ENCODE assay signal across 13 cellular contexts in the genomic region with DNA sequence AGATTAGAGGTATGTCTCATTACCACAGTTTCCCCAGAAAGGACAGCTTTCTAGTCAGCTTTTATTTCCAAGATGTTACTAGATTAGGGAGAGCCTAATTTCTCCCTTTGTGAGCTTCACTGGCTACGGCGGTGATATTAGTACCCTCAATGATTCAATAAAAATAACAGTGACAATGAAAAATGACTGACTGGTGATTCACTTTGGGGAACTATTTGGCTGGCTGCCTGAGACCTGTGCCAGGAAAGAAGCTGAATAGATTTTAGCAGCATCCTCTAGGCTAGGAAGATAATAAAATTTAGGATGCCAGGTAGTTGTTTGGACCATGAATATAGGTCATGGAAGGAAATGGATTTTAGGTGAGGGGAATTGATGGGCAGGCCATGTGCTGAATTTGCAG.
DNase-seq lines count a peak whose midpoint lies in the region; ATAC-seq and TF ChIP-seq lines count a peak whose summit lies in the region.
"Had no signal": no experiment of that assay in that cellular context is flagged by ENCODE, and none has a peak within 500 bp of the region (broad histone marks: within the 10 kb centered on the region; RNA-seq: fewer than 3 reads in every experiment).

No MANE protein-coding gene starts in this region.

- POLR2A ChIA-PET in RWPE1 (lab: Yijun Ruan, JAX; ENCODE audit: low non-redundant PET) = no interaction called here

- no peak overlapping the region for H3K27ac Mint-ChIP-seq in endodermal cell
- H3K27ac Mint-ChIP-seq: activated CD8-positive, alpha-beta T cell treated with anti-CD3 and anti-CD28 coated beads, Interleukin-2, amount 10 ng/mL, durations not matched to agents 7 days and 5 days; activated naive CD4-positive, alpha-beta T cell treated with anti-CD3 and anti-CD28 coated beads for 36 hours had no signal

- H3K27me3 ChIP-seq in endodermal cell (ENCODE audit: control insufficient read depth, insufficient read depth, low read length, poor library complexity, severe bottlenecking) = no peaks in the 10 kb centered on the region
- H3K27me3 ChIP-seq: testis had no signal

- no peak overlapping the region for H3K27ac ChIP-seq in RWPE1
- no peak overlapping the region for H3K27ac ChIP-seq in endodermal cell (ENCODE audit: low read depth, low read length)
- H3K27ac ChIP-seq: testis had no signal

- H3K27me3 Mint-ChIP-seq in endodermal cell (ENCODE audit: insufficient read depth) = peaks cover 6% of the 10 kb centered on the region

- no peaks in the 10 kb centered on the region for H3K36me3 Mint-ChIP-seq in endodermal cell (ENCODE audit: low read depth)

- no peak overlapping the region for H3K4me3 ChIP-seq in endodermal cell (ENCODE audit: low read length)
- H3K4me3 ChIP-seq: K562, testis had no signal

- ATAC-seq in esophagus mucosa = peak; percentile 37
- no peak for ATAC-seq in omental fat pad (ENCODE audit: low FRiP score)
- ATAC-seq: activated CD8-positive, alpha-beta T cell treated with anti-CD3 and anti-CD28 coated beads, Interleukin-2, amount 10 ng/mL, durations not matched to agents 7 days and 5 days; K562 had no signal

- CTCF ChIA-PET in RWPE1 (lab: Yijun Ruan, JAX) = interaction anchor here (0.6 kb wide), 1 partner anchor 147 kb away, joined by 3 read pairs; no protein-coding TSS in a partner anchor

- no peaks in the 10 kb centered on the region for H3K9me3 Mint-ChIP-seq in endodermal cell
- H3K9me3 Mint-ChIP-seq: activated naive CD4-positive, alpha-beta T cell treated with anti-CD3 and anti-CD28 coated beads for 36 hours had no signal

- no peak overlapping the region for H3K9ac ChIP-seq in endodermal cell (ENCODE audit: extremely low read depth, low read length, poor library complexity, severe bottlenecking)

- no peaks in the 10 kb centered on the region for H3K4me1 ChIP-seq in endodermal cell (ENCODE audit: control insufficient read depth, insufficient read depth, low read length)

- DNase-seq in A172 (ENCODE audit: low spot score) = peak; percentile 83
- peak; percentile 85 for DNase-seq in HCEC 1CT
- peak; percentile 63 for DNase-seq in RWPE1 (ENCODE audit: low spot score)
- no peak for DNase-seq in endodermal cell
- no peak for DNase-seq in omental fat pad (ENCODE audit: low spot score)
- DNase-seq in NCI-H2196 (lab: John Stamatoyannopoulos, UW; ENCODE audit: unreplicated experiment) = no peak
- DNase-seq in stimulated activated CD4-positive, alpha-beta T cell treated with anti-CD3 and anti-CD28 coated beads, Interleukin-2, amount 100 ng/mL, for 24 hours = no peak
- DNase-seq: activated CD8-positive, alpha-beta T cell treated with anti-CD3 and anti-CD28 coated beads, Interleukin-2, amount 10 ng/mL, durations not matched to agents 7 days and 5 days; activated naive CD4-positive, alpha-beta T cell treated with anti-CD3 and anti-CD28 coated beads for 36 hours; NCI-H524; testis had no signal

- peaks cover 22% of the 10 kb centered on the region for H3K4me1 Mint-ChIP-seq in endodermal cell

- no peaks in the 10 kb centered on the region for H3K36me3 ChIP-seq in endodermal cell (ENCODE audit: control insufficient read depth, insufficient read depth, low read length)

- 92 to 100% methylated on average over 2 of the region's 2 CpGs for WGBS in endodermal cell (ENCODE audit: insufficient coverage in 1 of 2, insufficient read length in 1 of 2), 2 experiments

- no peak for TF ChIP-seq CTCF in RWPE1 (conservative IDR thresholded peaks at IDR 0.05; ENCODE audit: low read depth)
- no peak for TF ChIP-seq CTCF in endodermal cell (conservative IDR thresholded peaks at IDR 0.05)
- TF ChIP-seq CTCF in omental fat pad (IDR thresholded peaks at IDR 0.05) = no peak

- H3K9me3 ChIP-seq in endodermal cell (ENCODE audit: control insufficient read depth, low read length) = no peaks in the 10 kb centered on the region
- H3K9me3 ChIP-seq: testis had no signal

- H3K4me3 Mint-ChIP-seq in endodermal cell = no peak overlapping the region
- H3K4me3 Mint-ChIP-seq: activated CD8-positive, alpha-beta T cell treated with anti-CD3 and anti-CD28 coated beads, Interleukin-2, amount 10 ng/mL, durations not matched to agents 7 days and 5 days; activated naive CD4-positive, alpha-beta T cell treated with anti-CD3 and anti-CD28 coated beads for 36 hours had no signal

Comparison
In these comparisons a context has a peak if more than half of its experiments do, and no peak if none do; other contexts are left out.
1. DNase-seq: peak in A172 (single experiment), HCEC 1CT (single experiment) and RWPE1 (single experiment); none in endodermal cell (single experiment), omental fat pad (single experiment), NCI-H2196 (single experiment) and stimulated activated CD4-positive, alpha-beta T cell treated with anti-CD3 and anti-CD28 coated beads, Interleukin-2, amount 100 ng/mL, for 24 hours (0 of 2).